In genomic region chr22:37053310-37054077, GRCh38 we compare ENCODE assay signal across 1 cellular context.
TF ChIP-seq lines count a peak whose summit lies in the region.

No MANE protein-coding gene starts in this region.

TF ChIP-seq in HepG2, 621 proteins besides CTCF, POLR2A, EP300 and RAD21:
- TF ChIP-seq HNRNPLL (IDR thresholded peaks at IDR 0.05; ENCODE audit: low read depth, low read length, poor library complexity, severe bottlenecking): no peak
- no peak for TF ChIP-seq USF2 (IDR thresholded peaks at IDR 0.05; ENCODE audit: low read depth, low read length)
- no peak for TF ChIP-seq USF2 (CRISPR knock-in tag; IDR thresholded peaks at IDR 0.05; ENCODE audit: borderline replicate concordance)
- no peak for TF ChIP-seq SKI (IDR thresholded peaks at IDR 0.05; ENCODE audit: partially characterized antibody)
- TF ChIP-seq GRHL1 (CRISPR knock-in tag; conservative IDR thresholded peaks at IDR 0.05): no peak
- no peak for TF ChIP-seq CENPX (CRISPR knock-in tag; IDR thresholded peaks at IDR 0.05)
- no peak for TF ChIP-seq BCLAF1 (IDR thresholded peaks at IDR 0.05)
- TF ChIP-seq ZNF709 (CRISPR knock-in tag; IDR thresholded peaks at IDR 0.05): no peak
- no peak for TF ChIP-seq MTERF4 (CRISPR knock-in tag; IDR thresholded peaks at IDR 0.05)
- TF ChIP-seq ZBTB37 (CRISPR knock-in tag; IDR thresholded peaks at IDR 0.05): no peak
- TF ChIP-seq KLF16 (CRISPR knock-in tag; IDR thresholded peaks at IDR 0.05): no peak
- TF ChIP-seq BRF2 (CRISPR knock-in tag; IDR thresholded peaks at IDR 0.05): no peak
